Comparison of ENCODE assay signal across 34 cellular contexts in the genomic region with DNA sequence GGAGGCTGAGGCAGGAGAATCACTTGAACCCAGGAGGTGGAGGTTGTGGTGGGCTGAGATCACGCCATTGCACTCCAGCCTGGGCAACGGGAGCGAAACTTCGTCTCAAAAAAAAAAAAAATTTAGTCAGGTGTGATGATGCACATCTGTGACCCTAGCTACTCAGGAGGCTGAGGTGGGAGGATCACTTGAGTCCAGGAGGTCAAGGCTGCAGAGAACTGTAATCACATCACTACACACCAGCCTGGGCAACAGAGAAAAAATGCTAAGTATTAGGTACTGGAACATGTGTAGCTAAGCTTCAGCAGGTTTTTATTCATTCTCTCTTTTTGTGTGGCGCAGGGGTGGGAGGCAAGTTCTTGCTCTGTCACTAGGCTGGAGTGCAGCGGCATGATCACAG.
"Had no signal": no experiment of that assay in that cellular context is flagged by ENCODE, and none has a peak within 500 bp of the region (broad histone marks: within the 10 kb centered on the region; RNA-seq: fewer than 3 reads in every experiment).

No MANE protein-coding gene starts in this region.

- H3K4me3 ChIP-seq: adrenal gland, ascending aorta, body of pancreas, breast epithelium, cardiac muscle cell had no signal

- FAIRE-seq: astrocyte, bronchial epithelial cell had no signal

- H3K9me3 ChIP-seq: adrenal gland, ascending aorta, body of pancreas, breast epithelium had no signal

- H3K27ac ChIP-seq: adrenal gland, ascending aorta, body of pancreas, brain microvascular endothelial cell, breast epithelium, cardiac muscle cell had no signal

- H3K4me1 ChIP-seq: adrenal gland, ascending aorta, body of pancreas, breast epithelium had no signal

- H3K27me3 ChIP-seq: ascending aorta, body of pancreas, brain microvascular endothelial cell, breast epithelium, cardiac muscle cell had no signal

- H3K36me3 ChIP-seq: adrenal gland, ascending aorta, brain microvascular endothelial cell, breast epithelium, cardiac muscle cell had no signal

- ATAC-seq: activated naive CD4-positive, alpha-beta T cell treated with anti-CD3 and anti-CD28 coated beads, Interleukin-2, amount 50 U/mL, for 72 hours; activated naive CD8-positive, alpha-beta T cell treated with anti-CD3 and anti-CD28 coated beads, Interleukin-2, amount 50 U/mL, for 24 hours; activated T-cell treated with anti-CD3 and anti-CD28 coated beads, Interleukin-2, amount 50 U/mL, for 4 hours; activated T-cell treated with anti-CD3 and anti-CD28 coated beads, Interleukin-2, amount 50 U/mL, for 72 hours; activated T-helper 17 cell treated with anti-CD3 and anti-CD28 coated beads, Interleukin-2, amount 50 U/mL, for 72 hours; body of pancreas had no signal

- DNase-seq: activated effector memory CD4-positive, alpha-beta T cell treated with anti-CD3 and anti-CD28 coated beads, Interleukin-2, amount 50 U/mL, for 16 hours; activated effector memory CD4-positive, alpha-beta T cell treated with Interleukin-2 at 50 U/mL for 16 hours; activated gamma-delta T cell; activated gamma-delta T cell treated with Interleukin-2 at 50 U/mL for 16 hours; activated naive CD4-positive, alpha-beta T cell; activated naive CD4-positive, alpha-beta T cell treated with anti-CD3 and anti-CD28 coated beads for 36 hours; activated naive CD4-positive, alpha-beta T cell treated with anti-CD3 and anti-CD28 coated beads, Interleukin-2, amount 10 ng/mL, durations not matched to agents 7 days and 5 days; activated naive CD4-positive, alpha-beta T cell treated with anti-CD3 and anti-CD28 coated beads, Interleukin-2, amount 50 U/mL, for 16 hours; activated naive CD4-positive, alpha-beta T cell treated with Interleukin-2 at 50 U/mL for 16 hours; activated naive CD8-positive, alpha-beta T cell treated with anti-CD3 and anti-CD28 coated beads for 36 hours; activated naive CD8-positive, alpha-beta T cell treated with anti-CD3 and anti-CD28 coated beads, Interleukin-2, amount 10 ng/mL, durations not matched to agents 7 days and 5 days; activated naive CD8-positive, alpha-beta T cell treated with anti-CD3 and anti-CD28 coated beads, Interleukin-2, amount 50 U/mL, for 24 hours; activated T-cell treated with anti-CD3 and anti-CD28 coated beads, Interleukin-2, amount 50 U/mL, for 1 hour; activated T-cell treated with anti-CD3 and anti-CD28 coated beads, Interleukin-2, amount 50 U/mL, for 24 hours; activated T-cell treated with anti-CD3 and anti-CD28 coated beads, Interleukin-2, amount 50 U/mL, for 4 hours; activated T-cell treated with anti-CD3 and anti-CD28 coated beads, Interleukin-2, amount 50 U/mL, for 48 hours; activated T-cell treated with anti-CD3 and anti-CD28 coated beads, Interleukin-2, amount 50 U/mL, for 72 hours; adrenal gland; amniotic stem cell; amygdala; anterior cingulate cortex; aorta; body of pancreas; brain microvascular endothelial cell; caudate nucleus; central memory CD4-positive, alpha-beta T cell; cerebellar nuclear complex had no signal
